ENCODE assay signal across 9 cellular contexts in genomic region chr13:24502567-24503375, GRCh38. TPM values are rescaled to one million over a fixed set of nuclear protein-coding genes. Genes with fewer than 3 reads are reported as not detected.
DNase-seq lines count a peak whose midpoint lies in the region; ATAC-seq and TF ChIP-seq lines count a peak whose summit lies in the region.
"Had no signal": no experiment of that assay in that cellular context is flagged by ENCODE, and none has a peak within 500 bp of the region (broad histone marks: within the 10 kb centered on the region; RNA-seq: fewer than 3 reads in every experiment).

No MANE protein-coding gene starts in this region.

- WGBS in adrenal gland, 4 donors: 39 to 56% (median 52%) methylated on average over 7 of the region's 7 CpGs
- WGBS in smooth muscle cell (ENCODE audit: low lambda C conversion rate): 65% methylated on average over 7 of the region's 7 CpGs

- peaks cover 17% of the 10 kb centered on the region for H3K79me2 ChIP-seq in smooth muscle cell (ENCODE audit: low read depth)

- peak overlapping the region; percentile 4 for H3K4me2 ChIP-seq in smooth muscle cell

- intact Hi-C loops in adrenal gland (cut with DNase I) (no loop called here), left ventricle myocardium superior (cut with micrococcal nuclease) (no loop called here)

- H3K27me3 ChIP-seq in adrenal gland (no peaks in the 10 kb centered on the region), smooth muscle cell (ENCODE audit: low read depth) (no peaks in the 10 kb centered on the region)

- no peak overlapping the region for H3K4me3 ChIP-seq in adrenal gland
- H3K4me3 ChIP-seq in smooth muscle cell: no peak overlapping the region

- H4K20me1 ChIP-seq in smooth muscle cell (ENCODE audit: low read depth): peaks cover 27% of the 10 kb centered on the region

- no peaks in the 10 kb centered on the region for H3K27me3 Mint-ChIP-seq in HFFc6 (ENCODE audit: insufficient read depth)
- H3K27me3 Mint-ChIP-seq: activated B cell treated with CpG ODN at 0.5 μM for 24 hours had no signal

- ATAC-seq in left ventricle myocardium superior (peak; percentile 90), GM18858 (IDR thresholded peaks at IDR 0.05; ENCODE audit: unreplicated experiment) (no peak)

- peak overlapping the region; percentile 49 for H3K4me3 Mint-ChIP-seq in HFFc6
- H3K4me3 Mint-ChIP-seq: activated B cell treated with CpG ODN at 0.5 μM for 24 hours had no signal

- peaks cover 8 to 41% of the 10 kb centered on the region in 2 donors for H3K4me1 ChIP-seq in adrenal gland (replicated peaks in 1 of 2)
- peaks cover 4% of the 10 kb centered on the region for H3K4me1 ChIP-seq in smooth muscle cell (ENCODE audit: low read depth)

- peaks cover 11% of the 10 kb centered on the region for H3K36me3 Mint-ChIP-seq in HFFc6 (ENCODE audit: low read depth)

- no peak for TF ChIP-seq POLR2A in adrenal gland (IDR thresholded peaks at IDR 0.05)

- peaks cover 32% of the 10 kb centered on the region for H3K4me1 Mint-ChIP-seq in HFFc6 (ENCODE audit: low read depth)
- H3K4me1 Mint-ChIP-seq: activated B cell treated with CpG ODN at 0.5 μM for 24 hours had no signal

- TF ChIP-seq CTCF in HFFc6 (IDR thresholded peaks at IDR 0.05) (no peak), adrenal gland (IDR thresholded peaks at IDR 0.05) (no peak), smooth muscle cell (IDR thresholded peaks at IDR 0.05; ENCODE audit: borderline replicate concordance, insufficient read depth, poor library complexity, severe bottlenecking) (no peak)

- H3K9me3 ChIP-seq in adrenal gland (replicated peaks in 1 of 3) (no peaks in the 10 kb centered on the region), smooth muscle cell (replicated peaks; ENCODE audit: low read depth) (no peaks in the 10 kb centered on the region)

- H3K9ac ChIP-seq in smooth muscle cell (ENCODE audit: low read depth): no peak overlapping the region

- H2AFZ ChIP-seq in smooth muscle cell (ENCODE audit: low read depth): no peak overlapping the region

- peaks cover 0 to 4% of the 10 kb centered on the region in 2 donors for H3K36me3 ChIP-seq in adrenal gland (replicated peaks in 1 of 2)
- H3K36me3 ChIP-seq in smooth muscle cell (ENCODE audit: low read depth): no peaks in the 10 kb centered on the region

- peak; percentile 53 for DNase-seq in HFFc6
- DNase-seq in adrenal gland: peak; percentile 69 to 85 (median 79)
- peak; percentile 44 for DNase-seq in left ventricle myocardium superior
- DNase-seq in smooth muscle cell (lab: John Stamatoyannopoulos, UW; ENCODE audit: unreplicated experiment): no peak
- no peak for DNase-seq in NCI-H2227 treated with DMSO at 0.1 percent for 48 hours (lab: John Stamatoyannopoulos, UW)
- no peak for DNase-seq in NCI-H510A (lab: John Stamatoyannopoulos, UW)
- DNase-seq in stimulated activated CD4-positive, alpha-beta T cell treated with anti-CD3 and anti-CD28 coated beads, Interleukin-2, amount 100 ng/mL, for 24 hours: no peak
- DNase-seq: activated B cell treated with CpG ODN at 0.5 μM for 24 hours had no signal

- no peaks in the 10 kb centered on the region for H3K9me3 Mint-ChIP-seq in HFFc6
- H3K9me3 Mint-ChIP-seq: activated B cell treated with CpG ODN at 0.5 μM for 24 hours had no signal

- H3K27ac ChIP-seq in adrenal gland (peak overlapping the region in 3 of 5 donors; percentile 33 to 63 (median 52)), smooth muscle cell (ENCODE audit: low read depth) (peak overlapping the region; percentile 62)

- H3K27ac Mint-ChIP-seq in HFFc6: peak overlapping the region; percentile 78
- H3K27ac Mint-ChIP-seq: activated B cell treated with CpG ODN at 0.5 μM for 24 hours had no signal

- peaks cover 7% of the 10 kb centered on the region for H3F3A ChIP-seq in smooth muscle cell (ENCODE audit: low read depth)

RNA-seq across cellular contexts. Expression of gene PARP4, which starts 9.8 kb away (rescaled TPM):
- total RNA-seq in HFFc6 (2021; fragmentation: NEBNext Ultra II Directional; extraction: Animal tissue kit (Norgen Biotek cat#: 25700)): 10 to 100 TPM; 38.0 to 48.5 (median 43.1) TPM
- total RNA-seq in adrenal gland (10 to 100 TPM; 39.5 to 92.2 (median 74.1) TPM), left ventricle myocardium superior (25.6 TPM), smooth muscle cell (33.7 and 44.6 TPM in 2 replicates)
- polyA plus RNA-seq in adrenal gland (10 to 100 TPM; 19.8 to 43.5 (median 21.6) TPM), smooth muscle cell (15.3 and 18.2 TPM in 2 replicates)

Comparison
In these comparisons a context has a peak if more than half of its experiments do, and no peak if none do; other contexts are left out.
1. DNase-seq: peak in HFFc6 (single experiment), adrenal gland (7 of 7) and left ventricle myocardium superior (single experiment); none in smooth muscle cell (single experiment), NCI-H2227 treated with DMSO at 0.1 percent for 48 hours (single experiment), NCI-H510A (single experiment) and stimulated activated CD4-positive, alpha-beta T cell treated with anti-CD3 and anti-CD28 coated beads, Interleukin-2, amount 100 ng/mL, for 24 hours (0 of 2).